ENCODE assay signal across 25 cellular contexts in genomic region chr10:97722980-97723379, GRCh38. TPM values are rescaled to one million over a fixed set of nuclear protein-coding genes. Genes with fewer than 3 reads are reported as not detected.
A peak's percentile ranks its signal among the peaks of the same experiment; 100 is the strongest.
DNase-seq lines count a peak whose midpoint lies in the region; ATAC-seq and TF ChIP-seq lines count a peak whose summit lies in the region.
"Had no signal": no experiment of that assay in that cellular context is flagged by ENCODE, and none has a peak within 500 bp of the region (broad histone marks: within the 10 kb centered on the region; RNA-seq: fewer than 3 reads in every experiment).

No MANE protein-coding gene starts in this region.

- TF ChIP-seq EP300 in transverse colon (IDR thresholded peaks at IDR 0.05; ENCODE audit: low read depth), result no peak

- peak overlapping the region; percentile 90 for H3K27ac ChIP-seq in epithelial cell of prostate
- H3K27ac ChIP-seq in transverse colon, result peak overlapping the region; percentile 66 to 83 (median 82)
- no peak overlapping the region for H3K27ac ChIP-seq in right cardiac atrium (ENCODE audit: low read length)
- H3K27ac ChIP-seq: dorsolateral prefrontal cortex, KMS-11 had no signal

- H3K4me1 ChIP-seq in transverse colon (peaks cover 30 to 86% (median 59%) of the 10 kb centered on the region in 4 donors), right cardiac atrium (ENCODE audit: control insufficient read depth, insufficient read depth, low read length) (peaks cover 10% of the 10 kb centered on the region)

- no peak overlapping the region for H3K4me3 ChIP-seq in NB4 (ENCODE audit: low read depth, low read length)
- no peak overlapping the region for H3K4me3 ChIP-seq in transverse colon
- H3K4me3 ChIP-seq in right cardiac atrium (ENCODE audit: low read length), result no peak overlapping the region
- H3K4me3 ChIP-seq: dorsolateral prefrontal cortex, skin epidermis, upper lobe of left lung had no signal

- H3K9me3 ChIP-seq in transverse colon, result no peaks in the 10 kb centered on the region
- no peaks in the 10 kb centered on the region for H3K9me3 ChIP-seq in right cardiac atrium (ENCODE audit: control insufficient read depth, low read length)
- H3K9me3 ChIP-seq: upper lobe of left lung had no signal

- WGBS in transverse colon (ENCODE audit: low coverage in 1 of 2), 2 donors, result 50 to 77% methylated on average over 1 to 3 of the region's 3 CpGs
- WGBS in right cardiac atrium, result 86% methylated on average over 3 of the region's 3 CpGs

- POLR2A ChIA-PET in T-cell (lab: Charles Lee), result no interaction called here

- in situ Hi-C loops in transverse colon (cut with MboI; ENCODE audit: low pct_ligation_motif_present in 1 of 4, low pct_unique_long_range_greater_than_20kb in 1 of 4, low sequenced_read_pairs in 3 of 4), result no loop called here

- H3K4me3 Mint-ChIP-seq in T-cell, result no peak overlapping the region
- H3K4me3 Mint-ChIP-seq in activated naive CD4-positive, alpha-beta T cell treated with anti-CD3 and anti-CD28 coated beads for 36 hours, result no peak overlapping the region
- H3K4me3 Mint-ChIP-seq: activated CD8-positive, alpha-beta T cell treated with anti-CD3 and anti-CD28 coated beads, Interleukin-2, amount 10 ng/mL, durations not matched to agents 7 days and 5 days; CD4-positive, alpha-beta T cell; central memory CD8-positive, alpha-beta T cell; memory B cell; naive B cell had no signal

- H3K27ac Mint-ChIP-seq in T-cell, result no peak overlapping the region
- no peak overlapping the region for H3K27ac Mint-ChIP-seq in activated naive CD4-positive, alpha-beta T cell treated with anti-CD3 and anti-CD28 coated beads for 36 hours
- H3K27ac Mint-ChIP-seq: activated CD8-positive, alpha-beta T cell treated with anti-CD3 and anti-CD28 coated beads, Interleukin-2, amount 10 ng/mL, durations not matched to agents 7 days and 5 days; CD4-positive, alpha-beta T cell; memory B cell; naive B cell had no signal

- H3K27me3 Mint-ChIP-seq in T-cell, result peaks cover 0 to 16% of the 10 kb centered on the region in 2 donors
- no peaks in the 10 kb centered on the region for H3K27me3 Mint-ChIP-seq in activated naive CD4-positive, alpha-beta T cell treated with anti-CD3 and anti-CD28 coated beads for 36 hours (ENCODE audit: low read depth)
- H3K27me3 Mint-ChIP-seq: memory B cell had no signal

- ATAC-seq in T-cell (replicated peaks in 1 of 4) (no peak), right cardiac atrium (no peak)
- ATAC-seq: activated CD8-positive, alpha-beta T cell treated with anti-CD3 and anti-CD28 coated beads, Interleukin-2, amount 10 ng/mL, durations not matched to agents 7 days and 5 days had no signal

- intact Hi-C loops in transverse colon (cut with DNase I; ENCODE audit: low total_unique reads) (no loop called here), right cardiac atrium (cut with DNase I) (no loop called here)
- intact Hi-C loops in activated naive CD4-positive, alpha-beta T cell treated with anti-CD3 and anti-CD28 coated beads for 36 hours (cut with micrococcal nuclease), result no loop called here

- H3K27me3 ChIP-seq in transverse colon (no peaks in the 10 kb centered on the region), right cardiac atrium (ENCODE audit: control insufficient read depth, insufficient read depth) (no peaks in the 10 kb centered on the region)
- H3K27me3 ChIP-seq: dorsolateral prefrontal cortex, upper lobe of left lung had no signal

- H3K36me3 Mint-ChIP-seq in T-cell, result no peaks in the 10 kb centered on the region
- no peaks in the 10 kb centered on the region for H3K36me3 Mint-ChIP-seq in activated naive CD4-positive, alpha-beta T cell treated with anti-CD3 and anti-CD28 coated beads for 36 hours (ENCODE audit: low read depth)
- H3K36me3 Mint-ChIP-seq: memory B cell, naive B cell had no signal

- H3K4me1 Mint-ChIP-seq in T-cell, result no peaks in the 10 kb centered on the region
- no peaks in the 10 kb centered on the region for H3K4me1 Mint-ChIP-seq in activated naive CD4-positive, alpha-beta T cell treated with anti-CD3 and anti-CD28 coated beads for 36 hours (ENCODE audit: low read depth)
- H3K4me1 Mint-ChIP-seq: central memory CD8-positive, alpha-beta T cell; memory B cell; naive B cell had no signal

- DNase-seq in NB4 (ENCODE audit: low read depth) (peak; percentile 43), epithelial cell of prostate (ENCODE audit: low read depth, low spot score) (no peak), transverse colon (no peak), T-cell (no peak), right cardiac atrium (no peak)
- DNase-seq in activated naive CD4-positive, alpha-beta T cell treated with anti-CD3 and anti-CD28 coated beads for 36 hours, result no peak
- DNase-seq: activated CD8-positive, alpha-beta T cell treated with anti-CD3 and anti-CD28 coated beads, Interleukin-2, amount 10 ng/mL, durations not matched to agents 7 days and 5 days; activated effector memory CD4-positive, alpha-beta T cell treated with anti-CD3 and anti-CD28 coated beads, Interleukin-2, amount 50 U/mL, for 16 hours; activated T-cell treated with anti-CD3 and anti-CD28 coated beads for 4 hours; CD4-positive, alpha-beta T cell; dorsolateral prefrontal cortex; MV-4-11; naive B cell; NCI-H187; NCI-H524 treated with DMSO at 0.1 percent for 48 hours; occipital lobe; stimulated activated CD4-positive, alpha-beta T cell treated with anti-CD3 and anti-CD28 coated beads, Interleukin-1b, Interleukin-23, amount 100 ng/mL, for 48 hours; upper lobe of left lung had no signal

- no peaks in the 10 kb centered on the region for H3K36me3 ChIP-seq in transverse colon
- H3K36me3 ChIP-seq: upper lobe of left lung had no signal

- TF ChIP-seq CTCF in NB4 (IDR thresholded peaks at IDR 0.05; ENCODE audit: low read depth, low read length), result no peak
- no peak for TF ChIP-seq CTCF in transverse colon (IDR thresholded peaks at IDR 0.05)

- TF ChIP-seq POLR2A in NB4 (IDR thresholded peaks at IDR 0.05; ENCODE audit: extremely low read depth, insufficient read length) (no peak), transverse colon (IDR thresholded peaks at IDR 0.05) (no peak)

- CTCF ChIA-PET in T-cell (lab: Charles Lee), result interaction anchor here in 1 of 2 donors (1.2 kb wide), 1 partner anchor 17 kb away, joined by 3 read pairs; no protein-coding TSS in a partner anchor
- CTCF ChIA-PET in activated naive CD4-positive, alpha-beta T cell treated with anti-CD3 and anti-CD28 coated beads for 36 hours (lab: Charles Lee), result interaction anchor here (0.8 to 15.1 kb wide), 4 partner anchors 9 to 19 kb away, joined by 4 to 178 read pairs (median 10); no protein-coding TSS in a partner anchor

- H3K9me3 Mint-ChIP-seq in T-cell, result no peaks in the 10 kb centered on the region
- no peaks in the 10 kb centered on the region for H3K9me3 Mint-ChIP-seq in activated naive CD4-positive, alpha-beta T cell treated with anti-CD3 and anti-CD28 coated beads for 36 hours
- H3K9me3 Mint-ChIP-seq: CD4-positive, alpha-beta T cell; central memory CD8-positive, alpha-beta T cell; memory B cell; naive B cell had no signal

RNA-seq across cellular contexts. Expression of gene MARVELD1, which starts 9.4 kb away (rescaled TPM):
- total RNA-seq in transverse colon, result 10 to 100 TPM in 2 of 4 donors, 1 to 10 TPM in 2; 5.6 to 24.6 (median 13.6) TPM
- 1 to 10 TPM; 1.3 to 2.4 (median 1.5) TPM for total RNA-seq in T-cell
- 1 to 10 TPM; 2.7 to 3.4 TPM for total RNA-seq in activated naive CD4-positive, alpha-beta T cell treated with anti-CD3 and anti-CD28 coated beads for 36 hours
- total RNA-seq in right cardiac atrium, result 10 to 100 TPM; 17.3 to 27.8 (median 21.6) TPM
- 10.6 TPM for polyA plus RNA-seq in right cardiac atrium

RNA-seq across cellular contexts. Expression of gene ZFYVE27, which starts 13.9 kb away (rescaled TPM):
- total RNA-seq in transverse colon, result 100 to 1,000 TPM in 1 of 4 donors, 10 to 100 TPM in 3; 46.4 to 102 (median 63.9) TPM
- 10 to 100 TPM; 57.6 to 68.0 (median 60.0) TPM for total RNA-seq in T-cell
- 10 to 100 TPM; 18.0 to 18.4 TPM for total RNA-seq in activated naive CD4-positive, alpha-beta T cell treated with anti-CD3 and anti-CD28 coated beads for 36 hours
- 10 to 100 TPM; 14.8 to 20.6 (median 17.7) TPM for total RNA-seq in right cardiac atrium
- polyA plus RNA-seq in right cardiac atrium, result 16.0 TPM

RNA-seq across cellular contexts. Expression of gene AVPI1, which starts 35.9 kb away (rescaled TPM):
- total RNA-seq in transverse colon (10 to 100 TPM; 24.3 to 79.3 (median 47.9) TPM), T-cell (10 to 100 TPM in 1 of 5 donors, 1 to 10 TPM in 4; 2.4 to 10.0 (median 3.6) TPM), right cardiac atrium (10 to 100 TPM; 12.2 to 23.1 (median 15.7) TPM)
- 1 to 10 TPM; 1.5 to 1.9 TPM for total RNA-seq in activated naive CD4-positive, alpha-beta T cell treated with anti-CD3 and anti-CD28 coated beads for 36 hours
- 15.4 TPM for polyA plus RNA-seq in right cardiac atrium

RNA-seq across cellular contexts. Expression of gene SFRP5, which starts 48.8 kb away (rescaled TPM):
- total RNA-seq in transverse colon, result 10 to 100 TPM in 1 of 4 donors, 1 to 10 TPM in 3; 3.8 to 10.1 (median 5.8) TPM
- 1 to 10 TPM in 4 of 5 donors, under 1 TPM in 1; 0.76 to 3.1 (median 2.2) TPM for total RNA-seq in T-cell
- not detected for total RNA-seq in activated naive CD4-positive, alpha-beta T cell treated with anti-CD3 and anti-CD28 coated beads for 36 hours
- total RNA-seq in right cardiac atrium, result 100 to 1,000 TPM; 110 to 191 (median 168) TPM
- 110 TPM for polyA plus RNA-seq in right cardiac atrium
- total RNA-seq: CD4-positive, alpha-beta T cell; endothelial cell of umbilical vein; HT-29; T-helper 1 cell treated with Interleukin-12 subunit alpha and Interleukin-12 subunit beta and Interleukin-4 antibody, amounts not matched to agents 30 ng/mL and 1 ng/mL, for 36 hours had no signal
- polyA plus RNA-seq: endothelial cell of umbilical vein had no signal
